In genomic region chr17:40432864-40433528, GRCh38 we compare ENCODE assay signal across 2 cellular contexts.
TF ChIP-seq lines count a peak whose summit lies in the region.

No MANE protein-coding gene starts in this region.

TF ChIP-seq in IMR-90, 13 proteins besides CTCF, POLR2A, EP300 and RAD21:
- TF ChIP-seq MAZ (IDR thresholded peaks at IDR 0.05; ENCODE audit: borderline replicate concordance, low read depth, low read length) = peak; percentile 37; the same call in 1 of the 2 replicates
- no peak for TF ChIP-seq RFX5 (IDR thresholded peaks at IDR 0.05; ENCODE audit: low read depth, low read length)

TF ChIP-seq in K562, 482 proteins besides CTCF, POLR2A, EP300 and RAD21:
- peak; percentile 68 for TF ChIP-seq RBM25 (IDR thresholded peaks at IDR 0.05; ENCODE audit: low read depth, low read length, severe bottlenecking)
- TF ChIP-seq KDM1A (IDR thresholded peaks at IDR 0.05) = 0 out of 4 replicates have a peak, but pooled peaks of 1 of the 2 experiments have one; percentile 20
- 0 out of 2 replicates have a peak, but pooled peaks have one; percentile 18 for TF ChIP-seq EGR1 (conservative IDR thresholded peaks at IDR 0.05)
- peak; percentile 60; the same call in 1 of the 2 replicates for TF ChIP-seq BCOR (IDR thresholded peaks at IDR 0.05)
- peak; percentile 48; the same call in 1 of the 2 replicates for TF ChIP-seq NFIC (IDR thresholded peaks at IDR 0.05)
- no peak for TF ChIP-seq ZNF780A (CRISPR knock-in tag; IDR thresholded peaks at IDR 0.05)
- no peak for TF ChIP-seq ZNF184 (CRISPR knock-in tag; IDR thresholded peaks at IDR 0.05)
- peak; percentile 60; the same call in 1 of the 2 replicates for TF ChIP-seq VEZF1 (CRISPR knock-in tag; IDR thresholded peaks at IDR 0.05)
- TF ChIP-seq HOXB6 (CRISPR knock-in tag; IDR thresholded peaks at IDR 0.05; ENCODE audit: borderline replicate concordance) = no peak
- TF ChIP-seq CEBPG (CRISPR knock-in tag; IDR thresholded peaks at IDR 0.05) = no peak
- TF ChIP-seq CEBPG (tag; conservative IDR thresholded peaks at IDR 0.05 in 1 of 2, IDR thresholded peaks at IDR 0.05 in 1 of 2) = no peak
- no peak for TF ChIP-seq ZBTB8A (IDR thresholded peaks at IDR 0.05; ENCODE audit: partially characterized antibody)
- TF ChIP-seq ZNF165 (CRISPR knock-in tag; IDR thresholded peaks at IDR 0.05; ENCODE audit: borderline replicate concordance) = 0 out of 2 replicates have a peak, but pooled peaks have one; percentile 36
- TF ChIP-seq ZFX (CRISPR knock-in tag; IDR thresholded peaks at IDR 0.05) = peak; percentile 34; the same call in 1 of the 2 replicates
- no peak for TF ChIP-seq GMEB1 (CRISPR knock-in tag; IDR thresholded peaks at IDR 0.05)
- TF ChIP-seq ZNF398 (CRISPR knock-in tag; IDR thresholded peaks at IDR 0.05) = no peak
- TF ChIP-seq RBM39 (optimal IDR thresholded peaks at IDR 0.05; ENCODE audit: low read depth, low read length) = no peak
- no peak for TF ChIP-seq NR1H2 (CRISPR knock-in tag; IDR thresholded peaks at IDR 0.05)
TF ChIP-seq in K562: peak in this region for 8.
